Comparison of ENCODE assay signal across 9 cellular contexts in genomic region chr1:156102634-156103511, GRCh38. TPM values are rescaled to one million over a fixed set of nuclear protein-coding genes. Genes with fewer than 3 reads are reported as not detected.
DNase-seq lines count a peak whose midpoint lies in the region; ATAC-seq, FAIRE-seq and TF ChIP-seq lines count a peak whose summit lies in the region.
"Had no signal": no experiment of that assay in that cellular context is flagged by ENCODE, and none has a peak within 500 bp of the region (broad histone marks: within the 10 kb centered on the region; RNA-seq: fewer than 3 reads in every experiment).

No MANE protein-coding gene starts in this region.

- peaks cover 47 to 57% of the 10 kb centered on the region in 2 donors for H3K4me1 ChIP-seq in gastrocnemius medialis

- no peak overlapping the region for H3K9ac ChIP-seq in SK-N-MC (ENCODE audit: insufficient read length)

- no peak overlapping the region for H3K4me3 ChIP-seq in SK-N-MC
- H3K4me3 ChIP-seq in gastrocnemius medialis: no peak overlapping the region

- intact Hi-C loops in gastrocnemius medialis (cut with DNase I; ENCODE audit: low total_unique reads): loop anchor here (10.0 kb wide), 1 partner anchor 362 kb away; no protein-coding TSS in a partner anchor

- in situ Hi-C loops in gastrocnemius medialis (cut with MboI; ENCODE audit: low sequenced_read_pairs in 4 of 4): loop anchor here in 1 of 4 donors (25.0 kb wide), 1 partner anchor 384 kb away; no protein-coding TSS in a partner anchor

- TF ChIP-seq CTCF in gastrocnemius medialis (IDR thresholded peaks at IDR 0.05 in 4 of 5, conservative IDR thresholded peaks at IDR 0.05 in 1 of 5): no peak

- 0 out of 2 replicates have a peak, but pooled peaks have one; percentile 13 for TF ChIP-seq POLR2A in H54 (IDR thresholded peaks at IDR 0.05; ENCODE audit: low read depth, low read length)
- no peak for TF ChIP-seq POLR2A in gastrocnemius medialis (IDR thresholded peaks at IDR 0.05)

- no peak for FAIRE-seq in H54 (lab: Jason Lieb, UNC)

- no peaks in the 10 kb centered on the region for H3K36me3 ChIP-seq in SK-N-MC (ENCODE audit: insufficient read depth, low read length)
- no peaks in the 10 kb centered on the region for H3K36me3 ChIP-seq in gastrocnemius medialis

- H3K9me3 ChIP-seq in SK-N-MC (ENCODE audit: low read depth, low read length): no peaks in the 10 kb centered on the region
- no peaks in the 10 kb centered on the region for H3K9me3 ChIP-seq in gastrocnemius medialis

- no peaks in the 10 kb centered on the region for H3K27me3 ChIP-seq in gastrocnemius medialis

- no peak for ATAC-seq in gastrocnemius medialis
- no peak for ATAC-seq in GM18520 (IDR thresholded peaks at IDR 0.05; ENCODE audit: unreplicated experiment)
- no peak for ATAC-seq in GM21529 (IDR thresholded peaks at IDR 0.05; ENCODE audit: unreplicated experiment)

- DNase-seq in H54 (ENCODE audit: insufficient read length, low spot score) (no peak), SK-N-MC (ENCODE audit: low read depth, low spot score) (no peak), fibroblast of peridontal ligament (ENCODE audit: extremely low read depth) (peak; percentile 88), gastrocnemius medialis (no peak), NCI-H187 (lab: John Stamatoyannopoulos, UW) (no peak), LoVo (ENCODE audit: low spot score) (no peak)
- DNase-seq: NCI-H526 had no signal

- H3K27ac ChIP-seq in SK-N-MC (peak overlapping the region; percentile 44), gastrocnemius medialis (peak overlapping the region; percentile 96 to 99 (median 98))

RNA-seq across cellular contexts. Expression of gene LMNA, which starts 11.6 kb away (rescaled TPM):
- total RNA-seq in gastrocnemius medialis: 100 to 1,000 TPM; 143 to 244 (median 220) TPM

RNA-seq across cellular contexts. Expression of gene MEX3A, which starts 20.6 kb away (rescaled TPM):
- total RNA-seq in gastrocnemius medialis: not detected

RNA-seq across cellular contexts. Expression of gene RAB25, which starts 41.9 kb away (rescaled TPM):
- total RNA-seq in gastrocnemius medialis: 1 to 10 TPM in 1 of 4 donors, not detected in 3; 1.2 TPM

RNA-seq across cellular contexts. Expression of gene LAMTOR2, which starts 48.3 kb away (rescaled TPM):
- 10 to 100 TPM; 51.5 to 82.7 (median 72.6) TPM for total RNA-seq in gastrocnemius medialis

RNA-seq across cellular contexts. Expression of gene UBQLN4, which starts 49.3 kb away (rescaled TPM):
- total RNA-seq in gastrocnemius medialis: 10 to 100 TPM; 42.3 to 60.1 (median 46.0) TPM
